2 cellular contexts compared by ENCODE assay signal in the genomic region with DNA sequence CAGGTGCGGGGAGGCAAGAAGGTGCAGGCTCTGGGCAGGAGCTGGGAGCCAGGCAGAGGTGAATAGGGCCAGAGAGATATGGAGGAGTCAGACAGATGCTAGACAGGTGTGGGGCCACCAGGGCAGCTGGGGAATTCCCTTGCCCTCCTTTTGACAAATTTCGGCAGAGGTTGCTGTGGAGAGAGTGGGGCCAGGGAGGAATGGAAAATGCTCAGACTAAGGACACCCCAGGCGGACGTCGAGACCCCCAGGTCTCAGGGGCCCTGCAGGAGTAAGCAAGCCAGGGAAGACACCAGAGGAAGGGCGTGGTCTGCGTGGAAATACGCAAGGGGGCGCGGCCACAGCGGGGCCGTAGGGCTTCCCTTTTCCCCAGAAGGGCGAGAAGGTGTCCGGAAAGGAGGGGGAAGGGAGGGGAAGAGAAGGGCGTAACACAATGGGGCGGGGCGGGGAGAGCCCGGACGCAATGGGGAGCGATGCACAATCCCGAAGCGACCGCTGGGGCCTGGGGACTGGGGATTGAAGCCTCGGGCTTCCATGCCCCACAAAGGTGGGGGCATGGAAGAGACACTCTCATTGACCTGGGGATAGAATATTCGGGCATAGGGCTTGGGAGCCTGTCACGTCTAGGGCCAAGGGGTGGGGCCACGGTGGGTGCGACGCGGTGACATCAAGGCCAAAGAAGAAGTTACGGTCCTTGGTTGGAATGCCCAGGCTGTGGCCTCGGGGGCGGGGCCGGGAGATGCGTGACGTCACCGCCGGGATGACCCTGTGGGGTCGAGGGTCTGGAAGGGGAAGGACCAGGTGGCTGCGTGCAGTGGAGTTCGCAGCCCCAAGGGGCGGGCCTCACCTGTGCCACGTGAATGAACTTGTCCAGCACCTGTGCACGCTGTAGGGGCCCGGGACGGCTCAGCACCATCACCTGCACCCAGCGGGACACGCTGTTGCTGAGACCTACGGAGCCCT.
A peak's percentile ranks its signal among the peaks of the same experiment; 100 is the strongest.
TF ChIP-seq lines count a peak whose summit lies in the region.

No MANE protein-coding gene starts in this region.

TF ChIP-seq in HEK293, 187 proteins besides CTCF, POLR2A, EP300 and RAD21 (continues in another document):
- TF ChIP-seq ZNF629 (tag by site-specific recombination; IDR thresholded peaks at IDR 0.05): peak; percentile 90
- TF ChIP-seq ZBTB21 (tag by site-specific recombination; IDR thresholded peaks at IDR 0.05): peak; percentile 89
- TF ChIP-seq ZNF777 (tag by site-specific recombination; IDR thresholded peaks at IDR 0.05; ENCODE audit: borderline replicate concordance): peak; percentile 81; the same call in 1 of the 2 replicates
- TF ChIP-seq, protein P1, sequence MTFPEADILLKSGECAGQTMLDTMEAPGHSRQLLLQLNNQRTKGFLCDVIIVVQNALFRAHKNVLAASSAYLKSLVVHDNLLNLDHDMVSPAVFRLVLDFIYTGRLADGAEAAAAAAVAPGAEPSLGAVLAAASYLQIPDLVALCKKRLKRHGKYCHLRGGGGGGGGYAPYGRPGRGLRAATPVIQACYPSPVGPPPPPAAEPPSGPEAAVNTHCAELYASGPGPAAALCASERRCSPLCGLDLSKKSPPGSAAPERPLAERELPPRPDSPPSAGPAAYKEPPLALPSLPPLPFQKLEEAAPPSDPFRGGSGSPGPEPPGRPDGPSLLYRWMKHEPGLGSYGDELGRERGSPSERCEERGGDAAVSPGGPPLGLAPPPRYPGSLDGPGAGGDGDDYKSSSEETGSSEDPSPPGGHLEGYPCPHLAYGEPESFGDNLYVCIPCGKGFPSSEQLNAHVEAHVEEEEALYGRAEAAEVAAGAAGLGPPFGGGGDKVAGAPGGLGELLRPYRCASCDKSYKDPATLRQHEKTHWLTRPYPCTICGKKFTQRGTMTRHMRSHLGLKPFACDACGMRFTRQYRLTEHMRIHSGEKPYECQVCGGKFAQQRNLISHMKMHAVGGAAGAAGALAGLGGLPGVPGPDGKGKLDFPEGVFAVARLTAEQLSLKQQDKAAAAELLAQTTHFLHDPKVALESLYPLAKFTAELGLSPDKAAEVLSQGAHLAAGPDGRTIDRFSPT (tag by site-specific recombination; IDR thresholded peaks at IDR 0.05): no peak
- peak; percentile 90 for TF ChIP-seq MZF1 (tag by site-specific recombination; IDR thresholded peaks at IDR 0.05; ENCODE audit: borderline replicate concordance)
- TF ChIP-seq YY1 (tag by site-specific recombination; IDR thresholded peaks at IDR 0.05): no peak
- 0 out of 2 replicates have a peak, but pooled peaks have one; percentile 61 for TF ChIP-seq ZNF169 (tag by site-specific recombination; IDR thresholded peaks at IDR 0.05)
- TF ChIP-seq ZNF654 (tag by site-specific recombination; IDR thresholded peaks at IDR 0.05; ENCODE audit: low read depth): no peak
- no peak for TF ChIP-seq ZNF658 (tag by site-specific recombination; IDR thresholded peaks at IDR 0.05)
- no peak for TF ChIP-seq ZNF426 (tag by site-specific recombination; IDR thresholded peaks at IDR 0.05)
- TF ChIP-seq, protein P2, sequence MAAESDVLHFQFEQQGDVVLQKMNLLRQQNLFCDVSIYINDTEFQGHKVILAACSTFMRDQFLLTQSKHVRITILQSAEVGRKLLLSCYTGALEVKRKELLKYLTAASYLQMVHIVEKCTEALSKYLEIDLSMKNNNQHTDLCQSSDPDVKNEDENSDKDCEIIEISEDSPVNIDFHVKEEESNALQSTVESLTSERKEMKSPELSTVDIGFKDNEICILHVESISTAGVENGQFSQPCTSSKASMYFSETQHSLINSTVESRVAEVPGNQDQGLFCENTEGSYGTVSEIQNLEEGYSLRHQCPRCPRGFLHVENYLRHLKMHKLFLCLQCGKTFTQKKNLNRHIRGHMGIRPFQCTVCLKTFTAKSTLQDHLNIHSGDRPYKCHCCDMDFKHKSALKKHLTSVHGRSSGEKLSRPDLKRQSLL (tag by site-specific recombination; IDR thresholded peaks at IDR 0.05): no peak
- no peak for TF ChIP-seq ZNF596 (tag by site-specific recombination; IDR thresholded peaks at IDR 0.05)
- TF ChIP-seq, protein P3, sequence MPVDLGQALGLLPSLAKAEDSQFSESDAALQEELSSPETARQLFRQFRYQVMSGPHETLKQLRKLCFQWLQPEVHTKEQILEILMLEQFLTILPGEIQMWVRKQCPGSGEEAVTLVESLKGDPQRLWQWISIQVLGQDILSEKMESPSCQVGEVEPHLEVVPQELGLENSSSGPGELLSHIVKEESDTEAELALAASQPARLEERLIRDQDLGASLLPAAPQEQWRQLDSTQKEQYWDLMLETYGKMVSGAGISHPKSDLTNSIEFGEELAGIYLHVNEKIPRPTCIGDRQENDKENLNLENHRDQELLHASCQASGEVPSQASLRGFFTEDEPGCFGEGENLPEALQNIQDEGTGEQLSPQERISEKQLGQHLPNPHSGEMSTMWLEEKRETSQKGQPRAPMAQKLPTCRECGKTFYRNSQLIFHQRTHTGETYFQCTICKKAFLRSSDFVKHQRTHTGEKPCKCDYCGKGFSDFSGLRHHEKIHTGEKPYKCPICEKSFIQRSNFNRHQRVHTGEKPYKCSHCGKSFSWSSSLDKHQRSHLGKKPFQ (tag by site-specific recombination; IDR thresholded peaks at IDR 0.05): no peak
- TF ChIP-seq SP7 (tag by site-specific recombination; IDR thresholded peaks at IDR 0.05): peak; percentile 62; the same call in 1 of the 2 replicates
- TF ChIP-seq ZNF501 (tag by site-specific recombination; IDR thresholded peaks at IDR 0.05): peak; percentile 22; the same call in 1 of the 2 replicates
- TF ChIP-seq, protein P4, sequence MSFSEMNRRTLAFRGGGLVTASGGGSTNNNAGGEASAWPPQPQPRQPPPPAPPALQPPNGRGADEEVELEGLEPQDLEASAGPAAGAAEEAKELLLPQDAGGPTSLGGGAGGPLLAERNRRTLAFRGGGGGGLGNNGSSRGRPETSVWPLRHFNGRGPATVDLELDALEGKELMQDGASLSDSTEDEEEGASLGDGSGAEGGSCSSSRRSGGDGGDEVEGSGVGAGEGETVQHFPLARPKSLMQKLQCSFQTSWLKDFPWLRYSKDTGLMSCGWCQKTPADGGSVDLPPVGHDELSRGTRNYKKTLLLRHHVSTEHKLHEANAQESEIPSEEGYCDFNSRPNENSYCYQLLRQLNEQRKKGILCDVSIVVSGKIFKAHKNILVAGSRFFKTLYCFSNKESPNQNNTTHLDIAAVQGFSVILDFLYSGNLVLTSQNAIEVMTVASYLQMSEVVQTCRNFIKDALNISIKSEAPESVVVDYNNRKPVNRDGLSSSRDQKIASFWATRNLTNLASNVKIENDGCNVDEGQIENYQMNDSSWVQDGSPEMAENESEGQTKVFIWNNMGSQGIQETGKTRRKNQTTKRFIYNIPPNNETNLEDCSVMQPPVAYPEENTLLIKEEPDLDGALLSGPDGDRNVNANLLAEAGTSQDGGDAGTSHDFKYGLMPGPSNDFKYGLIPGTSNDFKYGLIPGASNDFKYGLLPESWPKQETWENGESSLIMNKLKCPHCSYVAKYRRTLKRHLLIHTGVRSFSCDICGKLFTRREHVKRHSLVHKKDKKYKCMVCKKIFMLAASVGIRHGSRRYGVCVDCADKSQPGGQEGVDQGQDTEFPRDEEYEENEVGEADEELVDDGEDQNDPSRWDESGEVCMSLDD (tag by site-specific recombination; IDR thresholded peaks at IDR 0.05): 0 out of 2 replicates have a peak, but pooled peaks have one; percentile 30
- peak; percentile 39 for TF ChIP-seq GLIS2 (tag by site-specific recombination; IDR thresholded peaks at IDR 0.05)
- no peak for TF ChIP-seq ZNF514 (tag by site-specific recombination; IDR thresholded peaks at IDR 0.05)
- no peak for TF ChIP-seq ZNF529 (tag by site-specific recombination; IDR thresholded peaks at IDR 0.05; ENCODE audit: insufficient replicate concordance)

TF ChIP-seq in GM12878, 131 proteins besides CTCF, POLR2A, EP300 and RAD21:
- TF ChIP-seq MTA2 (IDR thresholded peaks at IDR 0.05; ENCODE audit: low read depth): no peak
- no peak for TF ChIP-seq MXI1 (IDR thresholded peaks at IDR 0.05; ENCODE audit: low read depth, low read length)
- no peak for TF ChIP-seq SREBF2 (IDR thresholded peaks at IDR 0.05; ENCODE audit: low read length)
- TF ChIP-seq, protein P5, sequence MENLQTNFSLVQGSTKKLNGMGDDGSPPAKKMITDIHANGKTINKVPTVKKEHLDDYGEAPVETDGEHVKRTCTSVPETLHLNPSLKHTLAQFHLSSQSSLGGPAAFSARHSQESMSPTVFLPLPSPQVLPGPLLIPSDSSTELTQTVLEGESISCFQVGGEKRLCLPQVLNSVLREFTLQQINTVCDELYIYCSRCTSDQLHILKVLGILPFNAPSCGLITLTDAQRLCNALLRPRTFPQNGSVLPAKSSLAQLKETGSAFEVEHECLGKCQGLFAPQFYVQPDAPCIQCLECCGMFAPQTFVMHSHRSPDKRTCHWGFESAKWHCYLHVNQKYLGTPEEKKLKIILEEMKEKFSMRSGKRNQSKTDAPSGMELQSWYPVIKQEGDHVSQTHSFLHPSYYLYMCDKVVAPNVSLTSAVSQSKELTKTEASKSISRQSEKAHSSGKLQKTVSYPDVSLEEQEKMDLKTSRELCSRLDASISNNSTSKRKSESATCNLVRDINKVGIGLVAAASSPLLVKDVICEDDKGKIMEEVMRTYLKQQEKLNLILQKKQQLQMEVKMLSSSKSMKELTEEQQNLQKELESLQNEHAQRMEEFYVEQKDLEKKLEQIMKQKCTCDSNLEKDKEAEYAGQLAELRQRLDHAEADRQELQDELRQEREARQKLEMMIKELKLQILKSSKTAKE (IDR thresholded peaks at IDR 0.05; ENCODE audit: low read depth, poor library complexity, severe bottlenecking): peak; percentile 25
- TF ChIP-seq TCF12 (IDR thresholded peaks at IDR 0.05; ENCODE audit: low read depth, low read length): 0 out of 2 replicates have a peak, but pooled peaks have one; percentile 27
- 0 out of 2 replicates have a peak, but pooled peaks have one; percentile 5 for TF ChIP-seq PAX5 (IDR thresholded peaks at IDR 0.05; ENCODE audit: borderline replicate concordance, low read depth, low read length)
- no peak for TF ChIP-seq TARDBP (IDR thresholded peaks at IDR 0.05; ENCODE audit: borderline replicate concordance)
- peak; percentile 31 to 36; a peak in 2 of 4 replicates for TF ChIP-seq IKZF2 (IDR thresholded peaks at IDR 0.05)
- TF ChIP-seq BHLHE40 (IDR thresholded peaks at IDR 0.05; ENCODE audit: borderline replicate concordance in 1 of 2, low read depth in 2 of 2, low read length in 1 of 2): 0 out of 4 replicates have a peak, but pooled peaks of 1 of the 2 experiments have one; percentile 6
- peak; percentile 26; the same call in 1 of the 2 replicates for TF ChIP-seq IKZF1 (conservative IDR thresholded peaks at IDR 0.05)
- peak; percentile 59; the same call in 1 of the 2 replicates for TF ChIP-seq CREM (IDR thresholded peaks at IDR 0.05; ENCODE audit: low read depth)
- no peak for TF ChIP-seq NFXL1 (IDR thresholded peaks at IDR 0.05; ENCODE audit: borderline replicate concordance)
- TF ChIP-seq SPI1 (IDR thresholded peaks at IDR 0.05; ENCODE audit: borderline replicate concordance, insufficient read depth, low read depth, low read length): peak; percentile 44; the same call in 1 of the 2 replicates
- TF ChIP-seq RUNX3 (IDR thresholded peaks at IDR 0.05; ENCODE audit: low read length): no peak
